17 cellular contexts compared by ENCODE assay signal in genomic region chr7:66747385-66748126, GRCh38. TPM values are rescaled to one million over a fixed set of nuclear protein-coding genes. Genes with fewer than 3 reads are reported as not detected.
DNase-seq lines count a peak whose midpoint lies in the region; ATAC-seq and TF ChIP-seq lines count a peak whose summit lies in the region.
"Had no signal": no experiment of that assay in that cellular context is flagged by ENCODE, and none has a peak within 500 bp of the region (broad histone marks: within the 10 kb centered on the region; RNA-seq: fewer than 3 reads in every experiment).

No MANE protein-coding gene starts in this region.

- H4K20me1 ChIP-seq in Loucy (ENCODE audit: insufficient read depth, low read length, poor library complexity, severe bottlenecking), result peaks cover 19% of the 10 kb centered on the region

- H3K27me3 ChIP-seq in Loucy (ENCODE audit: insufficient read depth, low read length, poor library complexity, severe bottlenecking), result no peaks in the 10 kb centered on the region
- H3K27me3 ChIP-seq: esophagus squamous epithelium had no signal

- peaks cover 2% of the 10 kb centered on the region for H3K4me1 ChIP-seq in Loucy (ENCODE audit: insufficient read depth, low read length, poor library complexity, severe bottlenecking)

- H3K4me3 ChIP-seq in Loucy (ENCODE audit: low read length, poor library complexity, severe bottlenecking) (no peak overlapping the region), fibroblast of the aortic adventitia (ENCODE audit: low read depth, low read length) (no peak overlapping the region)
- H3K4me3 ChIP-seq: esophagus squamous epithelium had no signal

- peak; percentile 58 for DNase-seq in EH (ENCODE audit: low read depth)
- peak; percentile 13 for DNase-seq in fibroblast of the aortic adventitia (ENCODE audit: low read depth)
- DNase-seq in retina, result peak; percentile 46
- DNase-seq in NCI-H1048 (lab: John Stamatoyannopoulos, UW), result no peak
- DNase-seq in NCI-H1092 treated with DMSO at 0.1 percent for 48 hours (lab: John Stamatoyannopoulos, UW), result no peak
- DNase-seq: activated CD4-positive, alpha-beta T cell treated with anti-CD3 and anti-CD28 coated beads, Interleukin-2, amount 50 U/mL, for 48 hours; activated T-cell treated with anti-CD3 and anti-CD28 coated beads, Interleukin-2, amount 50 U/mL, for 72 hours; amniotic stem cell; C1 segment of cervical spinal cord; dermis blood vessel endothelial cell; esophagus squamous epithelium; NCI-H2171 treated with DMSO at 0.1 percent for 48 hours; right cardiac atrium; stimulated activated CD4-positive, alpha-beta T cell treated with anti-CD3 and anti-CD28 coated beads, Interleukin-4, amount 100 ng/mL, for 24 hours had no signal

- peaks cover 95% of the 10 kb centered on the region for H3K79me2 ChIP-seq in Loucy (ENCODE audit: insufficient read depth, low read length)

- no peak overlapping the region for H2AFZ ChIP-seq in Loucy (ENCODE audit: low read length)

- ATAC-seq in HG03354 (IDR thresholded peaks at IDR 0.05; ENCODE audit: poor library complexity, severe bottlenecking, unreplicated experiment) (no peak), GM21528 (IDR thresholded peaks at IDR 0.05; ENCODE audit: low FRiP score, unreplicated experiment) (no peak)
- ATAC-seq: activated T-cell treated with anti-CD3 and anti-CD28 coated beads, Interleukin-2, amount 50 U/mL, for 72 hours; right cardiac atrium had no signal

- TF ChIP-seq CTCF in Loucy (conservative IDR thresholded peaks at IDR 0.05; ENCODE audit: low read length) (no peak), fibroblast of the aortic adventitia (IDR thresholded peaks at IDR 0.05; ENCODE audit: insufficient read depth, low read length) (no peak)

- H3K9me3 ChIP-seq in Loucy (ENCODE audit: insufficient read depth, low read depth, low read length), result no peaks in the 10 kb centered on the region
- H3K9me3 ChIP-seq: esophagus squamous epithelium had no signal

- no peaks in the 10 kb centered on the region for H3K36me3 ChIP-seq in Loucy (ENCODE audit: insufficient read depth, low read length)

- H3K9ac ChIP-seq in Loucy (ENCODE audit: low read depth, low read length, poor library complexity, severe bottlenecking), result no peak overlapping the region

- H3K4me2 ChIP-seq in Loucy (ENCODE audit: low read depth, low read length, poor library complexity, severe bottlenecking), result peak overlapping the region; percentile 9

- no peaks in the 10 kb centered on the region for H3K9me2 ChIP-seq in Loucy (replicated peaks; ENCODE audit: low read depth, low read length)

- H3F3A ChIP-seq in Loucy (ENCODE audit: low read depth), result no peaks in the 10 kb centered on the region

RNA-seq across cellular contexts. Expression of gene RABGEF1, which starts 7.0 kb away (rescaled TPM):
- total RNA-seq in fibroblast of the aortic adventitia (ENCODE audit: low replicate concordance), result 57.8 and 75.6 TPM in 2 replicates

Comparison
In these comparisons a context has a peak if more than half of its experiments do, and no peak if none do; other contexts are left out.
1. DNase-seq: peak in EH (single experiment), fibroblast of the aortic adventitia (single experiment) and retina (single experiment); none in NCI-H1048 (single experiment) and NCI-H1092 treated with DMSO at 0.1 percent for 48 hours (single experiment).